Comparison of ENCODE assay signal across 8 cellular contexts in the genomic region with DNA sequence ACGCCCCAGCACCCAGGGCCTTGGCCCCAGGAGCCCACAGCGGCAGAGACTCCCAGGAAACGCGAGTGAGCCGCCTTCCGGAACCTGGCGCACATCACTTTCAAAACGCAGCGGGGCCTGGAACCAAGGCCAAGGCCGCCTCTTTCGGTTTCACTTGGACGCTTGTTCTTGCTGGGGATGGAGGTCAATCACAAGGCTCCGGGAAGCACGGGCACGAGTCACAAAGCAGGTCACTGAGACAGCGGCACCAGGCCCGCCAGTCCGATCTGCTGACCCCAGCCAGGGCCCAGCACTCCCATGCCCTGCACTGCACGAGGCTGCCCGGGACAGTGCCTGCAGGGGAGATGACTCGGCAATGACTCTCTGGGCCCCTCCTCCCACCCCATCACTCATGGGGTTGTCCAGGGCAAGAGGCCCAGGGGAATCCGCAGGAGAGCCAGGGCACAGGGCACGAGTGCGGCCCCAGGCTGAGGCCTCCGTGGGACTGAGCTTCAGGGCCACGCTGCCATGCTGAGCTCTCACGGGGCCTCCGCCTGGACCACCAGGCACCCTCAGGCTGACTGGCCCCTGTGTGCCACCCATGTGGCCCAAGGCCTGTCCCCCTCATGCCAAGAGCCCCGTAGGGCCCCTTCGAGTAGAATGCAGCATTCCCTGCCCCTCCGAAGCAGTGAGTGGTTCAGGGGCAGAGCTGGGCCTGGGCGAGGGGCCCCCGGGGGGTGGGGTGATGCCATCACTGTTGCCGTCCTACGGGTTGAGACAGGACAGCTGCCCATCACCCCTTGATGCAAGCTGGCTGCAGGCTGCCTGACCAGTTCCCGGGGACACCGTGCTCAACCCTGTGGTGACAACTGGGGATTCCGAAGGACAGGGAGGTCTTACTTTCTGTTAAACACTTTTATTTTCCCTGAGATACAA. TPM values are rescaled to one million over a fixed set of nuclear protein-coding genes. Genes with fewer than 3 reads are reported as not detected.
DNase-seq lines count a peak whose midpoint lies in the region; ATAC-seq and TF ChIP-seq lines count a peak whose summit lies in the region.
"Had no signal": no experiment of that assay in that cellular context is flagged by ENCODE, and none has a peak within 500 bp of the region (broad histone marks: within the 10 kb centered on the region; RNA-seq: fewer than 3 reads in every experiment).

No MANE protein-coding gene starts in this region.

- DNase-seq in astrocyte of the spinal cord (ENCODE audit: low read depth, low spot score) (peak; percentile 54), left lung (peak in 1 of 2 donors; percentile 79), heart right ventricle (no peak)
- no peak for DNase-seq in activated naive CD4-positive, alpha-beta T cell treated with Interleukin-2 at 50 U/mL for 16 hours
- DNase-seq: T-cell had no signal

- H3K27me3 ChIP-seq in HUES6 (ENCODE audit: control insufficient read depth, insufficient read depth, low read length) (no peaks in the 10 kb centered on the region), left lung (no peaks in the 10 kb centered on the region), heart right ventricle (no peaks in the 10 kb centered on the region)

- ATAC-seq in left lung, result no peak
- ATAC-seq in HG03196 (IDR thresholded peaks at IDR 0.05; ENCODE audit: unreplicated experiment), result no peak
- ATAC-seq in heart right ventricle, result no peak
- ATAC-seq: T-cell had no signal

- H3K36me3 ChIP-seq in HUES6 (ENCODE audit: control insufficient read depth, insufficient read depth, low read length) (no peaks in the 10 kb centered on the region), left lung (peaks cover 0 to 28% of the 10 kb centered on the region in 2 donors), heart right ventricle (peaks cover 0 to 36% (median 0%) of the 10 kb centered on the region in 9 donors)

- H3K9ac ChIP-seq in HUES6 (ENCODE audit: low read length), result peak overlapping the region; percentile 23

- 82 to 87% methylated on average over 37 to 38 of the region's 38 CpGs for whole genome bisulfite sequencing in heart right ventricle, 2 donors

- in situ Hi-C loops in astrocyte of the spinal cord (cut with HindIII; ENCODE audit: low sequenced_read_pairs), result no loop called here

- H3K9me3 ChIP-seq in HUES6 (ENCODE audit: control insufficient read depth, insufficient read depth, low read depth, low read length) (no peaks in the 10 kb centered on the region), left lung (no peaks in the 10 kb centered on the region), heart right ventricle (no peaks in the 10 kb centered on the region)

- H3K4me3 ChIP-seq in HUES6 (ENCODE audit: low read depth, low read length) (no peak overlapping the region), astrocyte of the spinal cord (ENCODE audit: low read depth, low read length) (peak overlapping the region; percentile 15), left lung (peak overlapping the region; percentile 25 to 26), heart right ventricle (no peak overlapping the region)

- H3K27ac ChIP-seq in HUES6 (ENCODE audit: low read depth, low read length) (peak overlapping the region; percentile 61; the same call in 1 of the 2 replicates), left lung (peak overlapping the region; percentile 67 to 74), temporal lobe (ENCODE audit: low read depth, low read length) (peak overlapping the region; percentile 74), heart right ventricle (peak overlapping the region in 1 of 10 donors; percentile 56)

- TF ChIP-seq CTCF in astrocyte of the spinal cord (IDR thresholded peaks at IDR 0.05; ENCODE audit: low read depth, low read length), result no peak
- no peak for TF ChIP-seq CTCF in left lung (IDR thresholded peaks at IDR 0.05)
- no peak for TF ChIP-seq CTCF in heart right ventricle (IDR thresholded peaks at IDR 0.05)

- intact Hi-C loops in left lung (cut with DNase I), result no loop called here
- intact Hi-C loops in heart right ventricle (cut with DNase I), result no loop called here

- H3K4me1 ChIP-seq in HUES6 (ENCODE audit: control insufficient read depth, insufficient read depth, low read length) (peaks cover 59% of the 10 kb centered on the region), left lung (peaks cover 26 to 75% of the 10 kb centered on the region in 2 donors), heart right ventricle (peaks cover 0 to 49% (median 23%) of the 10 kb centered on the region in 9 donors)

RNA-seq across cellular contexts. Expression of a gene that starts 4.9 kb away (rescaled TPM):
- total RNA-seq in left lung (100 to 1,000 TPM in 1 of 2 donors, 10 to 100 TPM in 1; 68.3 to 119 TPM), temporal lobe (5.2 TPM), heart right ventricle (10 to 100 TPM; 12.6 to 61.3 (median 16.1) TPM)
- 10 to 100 TPM; 12.6 to 18.7 TPM for polyA plus RNA-seq in heart right ventricle

RNA-seq across cellular contexts. Expression of a gene that starts 36.4 kb away (rescaled TPM):
- total RNA-seq in left lung, result 10 to 100 TPM; 42.6 to 52.0 TPM
- total RNA-seq in temporal lobe, result 30.0 TPM
- total RNA-seq in heart right ventricle, result 10 to 100 TPM; 43.7 to 71.6 (median 46.6) TPM
- 10 to 100 TPM; 41.1 to 70.4 TPM for polyA plus RNA-seq in heart right ventricle

Comparison
In these comparisons a context has a peak if more than half of its experiments do, and no peak if none do; other contexts are left out.
1. H3K4me3 ChIP-seq: peak in astrocyte of the spinal cord (single experiment) and left lung (2 of 2); none in HUES6 (single experiment) and heart right ventricle (0 of 10).